In the genomic region with DNA sequence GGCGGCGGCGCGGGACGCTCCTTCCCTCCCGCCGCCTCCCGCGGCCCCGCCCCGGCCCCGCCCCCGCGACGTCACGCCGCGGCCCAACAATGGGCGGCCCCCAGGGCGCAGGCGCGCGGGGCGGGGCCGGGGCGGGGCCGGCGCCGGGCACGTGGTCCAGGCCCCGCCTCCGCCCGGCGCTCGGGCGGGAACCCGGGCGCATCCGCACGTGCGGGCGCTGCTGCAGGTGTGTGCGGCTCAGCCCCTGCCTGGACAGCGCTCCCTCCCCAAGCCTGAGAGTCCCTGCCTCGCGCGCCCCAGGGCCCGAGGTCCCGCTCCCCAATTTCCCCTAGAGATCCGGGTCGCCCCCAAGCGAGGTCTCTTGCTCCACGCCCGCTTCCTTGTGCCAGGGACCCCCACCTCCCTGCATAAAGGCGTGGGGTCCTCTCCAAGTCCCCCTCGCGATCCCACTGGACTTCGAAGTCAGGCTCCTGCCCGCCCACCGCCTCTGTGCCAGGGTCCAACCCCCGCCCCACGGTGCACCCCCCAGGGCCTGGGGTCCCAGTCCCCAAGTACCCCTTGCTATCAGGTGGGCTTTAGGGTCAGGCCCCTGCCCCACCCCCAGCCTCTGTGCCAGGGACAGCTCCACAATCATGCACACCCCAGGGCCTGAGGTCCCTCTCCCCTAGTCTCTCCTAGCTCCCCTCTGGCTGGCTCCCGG, we compare ENCODE assay signal across 8 cellular contexts. TPM values are rescaled to one million over a fixed set of nuclear protein-coding genes. Genes with fewer than 3 reads are reported as not detected.
A peak's percentile ranks its signal among the peaks of the same experiment; 100 is the strongest.
DNase-seq lines count a peak whose midpoint lies in the region; ATAC-seq and TF ChIP-seq lines count a peak whose summit lies in the region.

A gene (minus strand): TSS at position 6 of the 700 bp plus-strand sequence. CDS start 267 bp downstream, outside the sequence.

- H3K27ac Mint-ChIP-seq in CD8-positive, alpha-beta T cell, result no peak within 1 kb of the TSS
- H3K27ac Mint-ChIP-seq in H9, result no peak within 1 kb of the TSS; a peak in 1 of 7 replicates
- H3K27ac Mint-ChIP-seq in activated CD4-positive, alpha-beta T cell treated with anti-CD3 and anti-CD28 coated beads, Interleukin-2, amount 10 ng/mL, durations not matched to agents 7 days and 5 days, result no peak within 1 kb of the TSS

- H3K56ac ChIP-seq in H9 (ENCODE audit: insufficient read length, low read depth, low read length), result no peak within 1 kb of the TSS

- no peak within 1 kb of the TSS for H4K8ac ChIP-seq in H9 (replicated peaks; ENCODE audit: insufficient read length, low read depth, low read length)

- H3K27me3 ChIP-seq in CD8-positive, alpha-beta T cell (ENCODE audit: insufficient read depth, low read length), result no peaks in the 10 kb centered on the region
- no peaks in the 10 kb centered on the region; the same call in 1 of the 2 replicates for H3K27me3 ChIP-seq in H9 (ENCODE audit: insufficient read depth, low read length)

- intact Hi-C loops in CD8-positive, alpha-beta T cell (cut with DNase I, micrococcal nuclease), result loop anchor here (1.0 to 5.0 kb wide), 4 partner anchors 24 to 161 kb away; a partner anchor contains a TSS

- H3K79me1 ChIP-seq in H9 (ENCODE audit: insufficient read depth, low read depth, low read length, poor library complexity, severe bottlenecking), result peaks cover 3% of the 10 kb centered on the region

- H2BK5ac ChIP-seq in H9 (ENCODE audit: insufficient read length, low read length), result no peak within 1 kb of the TSS

- POLR2A ChIA-PET in CD8-positive, alpha-beta T cell (lab: Charles Lee), result interaction anchor here (1.0 kb wide), 1 partner anchor 38 kb away, joined by 3 read pairs; no protein-coding TSS in a partner anchor
- POLR2A ChIA-PET in activated CD4-positive, alpha-beta T cell treated with anti-CD3 and anti-CD28 coated beads, Interleukin-2, amount 10 ng/mL, durations not matched to agents 7 days and 5 days (lab: Charles Lee), result no interaction called here

- peak; percentile 54 to 89 (median 80) for DNase-seq in CD8-positive, alpha-beta T cell
- DNase-seq in H9, result peak; percentile 68
- peak; percentile 28 for DNase-seq in NCI-H2171 treated with DMSO at 0.1 percent for 48 hours (lab: John Stamatoyannopoulos, UW)
- peak; percentile 78 for DNase-seq in activated CD4-positive, alpha-beta T cell treated with anti-CD3 and anti-CD28 coated beads, Interleukin-2, amount 10 ng/mL, durations not matched to agents 7 days and 5 days
- peak; percentile 77 for DNase-seq in left lobe of liver (ENCODE audit: low spot score)
- peak; percentile 78 for DNase-seq in stimulated activated CD4-positive, alpha-beta T cell treated with anti-CD3 and anti-CD28 coated beads, Interleukin-1b, Interleukin-23, amount 100 ng/mL, for 48 hours

- H3K36me3 Mint-ChIP-seq in CD8-positive, alpha-beta T cell, result no peaks in the 10 kb centered on the region
- H3K36me3 Mint-ChIP-seq in H9 (ENCODE audit: insufficient read depth in 1 of 3, low read depth in 3 of 3), result peaks cover 6 to 14% (median 13%) of the 10 kb centered on the region in 3 experiments; a peak in 6 of 7 replicates
- no peaks in the 10 kb centered on the region for H3K36me3 Mint-ChIP-seq in activated CD4-positive, alpha-beta T cell treated with anti-CD3 and anti-CD28 coated beads, Interleukin-2, amount 10 ng/mL, durations not matched to agents 7 days and 5 days (ENCODE audit: low read depth)

- H3T11ph ChIP-seq in H9 (ENCODE audit: low read length), result no peak within 1 kb of the TSS

- peak within 1 kb of the TSS; percentile 81 for H3K9ac ChIP-seq in H9 (ENCODE audit: extremely low read depth, insufficient read length, low read length)

- no peaks in the 10 kb centered on the region for H3K36me3 ChIP-seq in CD8-positive, alpha-beta T cell (ENCODE audit: insufficient read depth, low read length)

- peak within 1 kb of the TSS; percentile 46 for H3K4me2 ChIP-seq in H9 (ENCODE audit: insufficient read depth, insufficient read length, low read length)

- peak; percentile 95 for ATAC-seq in CD8-positive, alpha-beta T cell
- peak; percentile 95 for ATAC-seq in left lobe of liver
- no peak for ATAC-seq in GM21360 (IDR thresholded peaks at IDR 0.05; ENCODE audit: unreplicated experiment)

- H3K9me3 ChIP-seq in CD8-positive, alpha-beta T cell (ENCODE audit: low read length), result no peaks in the 10 kb centered on the region
- no peaks in the 10 kb centered on the region for H3K9me3 ChIP-seq in H9 (ENCODE audit: control insufficient read depth, low read depth, low read length)

- no peak within 1 kb of the TSS for H4K5ac ChIP-seq in H9 (ENCODE audit: insufficient read length, low read depth, low read length)

- H4K91ac ChIP-seq in H9 (ENCODE audit: insufficient read length, low read depth, low read length), result no peak within 1 kb of the TSS

- no peak within 1 kb of the TSS for H3K23ac ChIP-seq in H9 (ENCODE audit: insufficient read length, low read depth, low read length)

- H2AFZ ChIP-seq in H9 (ENCODE audit: low read length), result no peak within 1 kb of the TSS

- H4K20me1 ChIP-seq in H9 (ENCODE audit: control insufficient read depth, insufficient read depth, insufficient read length), result no peaks in the 10 kb centered on the region

- no CpG with 5 or more reads among the region's 63 CpGs for WGBS in H9 (ENCODE audit: extremely low coverage, insufficient read length, low lambda C conversion rate)

- no peaks in the 10 kb centered on the region for H3K9me3 Mint-ChIP-seq in CD8-positive, alpha-beta T cell
- peaks cover 2 to 3% of the 10 kb centered on the region in 2 experiments; a peak in 2 of 5 replicates for H3K9me3 Mint-ChIP-seq in H9
- H3K9me3 Mint-ChIP-seq in activated CD4-positive, alpha-beta T cell treated with anti-CD3 and anti-CD28 coated beads, Interleukin-2, amount 10 ng/mL, durations not matched to agents 7 days and 5 days, result no peaks in the 10 kb centered on the region

- no peak within 1 kb of the TSS for H2BK15ac ChIP-seq in H9 (ENCODE audit: low read depth, low read length)

- no peak for TF ChIP-seq CTCF in CD8-positive, alpha-beta T cell (IDR thresholded peaks at IDR 0.05)
- no peak for TF ChIP-seq CTCF in H9 (conservative IDR thresholded peaks at IDR 0.05)

- H3K4me1 ChIP-seq in CD8-positive, alpha-beta T cell (ENCODE audit: insufficient read depth, low read length), result peaks cover 8% of the 10 kb centered on the region
- no peaks in the 10 kb centered on the region for H3K4me1 ChIP-seq in H9 (ENCODE audit: insufficient read depth, low read length)

- no peak within 1 kb of the TSS for H3K27ac ChIP-seq in CD8-positive, alpha-beta T cell (ENCODE audit: low read depth, low read length)
- H3K27ac ChIP-seq in H9 (ENCODE audit: insufficient read length, low read depth, low read length) (no peak within 1 kb of the TSS), cingulate gyrus (ENCODE audit: low read depth, low read length) (peak within 1 kb of the TSS; percentile 10)

- H3K27me3 Mint-ChIP-seq in CD8-positive, alpha-beta T cell (ENCODE audit: low read depth), result no peaks in the 10 kb centered on the region
- peaks cover 38% of the 10 kb centered on the region for H3K27me3 Mint-ChIP-seq in H9 (ENCODE audit: low read depth)
- peaks cover 13% of the 10 kb centered on the region for H3K27me3 Mint-ChIP-seq in activated CD4-positive, alpha-beta T cell treated with anti-CD3 and anti-CD28 coated beads, Interleukin-2, amount 10 ng/mL, durations not matched to agents 7 days and 5 days

- no peak within 1 kb of the TSS; the same call in 1 of the 2 replicates for H3K4ac ChIP-seq in H9 (ENCODE audit: low read depth, low read length)

- no peak within 1 kb of the TSS for H2BK20ac ChIP-seq in H9 (ENCODE audit: low read depth, low read length, poor library complexity, severe bottlenecking)

- no peak within 1 kb of the TSS for H2BK120ac ChIP-seq in H9 (ENCODE audit: low read depth, low read length, poor library complexity, severe bottlenecking)

- peak within 1 kb of the TSS; percentile 39 for H3K4me3 ChIP-seq in CD8-positive, alpha-beta T cell (ENCODE audit: low read depth, low read length)

- peaks cover 4% of the 10 kb centered on the region for H3K4me1 Mint-ChIP-seq in CD8-positive, alpha-beta T cell (ENCODE audit: low read depth)
- H3K4me1 Mint-ChIP-seq in H9, result peaks cover 2 to 18% of the 10 kb centered on the region in 2 experiments; a peak in 3 of 4 replicates
- peaks cover 11% of the 10 kb centered on the region for H3K4me1 Mint-ChIP-seq in activated CD4-positive, alpha-beta T cell treated with anti-CD3 and anti-CD28 coated beads, Interleukin-2, amount 10 ng/mL, durations not matched to agents 7 days and 5 days

- peak within 1 kb of the TSS; percentile 91 for H3K14ac ChIP-seq in H9 (ENCODE audit: insufficient read depth, low read length)

- H2BK12ac ChIP-seq in H9 (ENCODE audit: insufficient read length, low read depth, low read length), result no peak within 1 kb of the TSS

- peaks cover 22% of the 10 kb centered on the region; the same call in 1 of the 2 replicates for H3K79me2 ChIP-seq in H9 (ENCODE audit: insufficient read depth, low read length)

- no peaks in the 10 kb centered on the region for H3K23me2 ChIP-seq in H9 (ENCODE audit: insufficient read length, low read depth, low read length, poor library complexity, severe bottlenecking)

- H3K18ac ChIP-seq in H9 (ENCODE audit: insufficient read length, low read depth, low read length), result peak within 1 kb of the TSS; percentile 94

- peak within 1 kb of the TSS; percentile 57 for H3K4me3 Mint-ChIP-seq in CD8-positive, alpha-beta T cell
- H3K4me3 Mint-ChIP-seq in H9, result peak within 1 kb of the TSS; percentile 68 to 81
- H3K4me3 Mint-ChIP-seq in activated CD4-positive, alpha-beta T cell treated with anti-CD3 and anti-CD28 coated beads, Interleukin-2, amount 10 ng/mL, durations not matched to agents 7 days and 5 days, result peak within 1 kb of the TSS; percentile 34

- CTCF ChIA-PET in CD8-positive, alpha-beta T cell (lab: Charles Lee), result interaction anchor here (1.5 kb wide), 1 partner anchor 22 kb away, joined by 6 read pairs; no protein-coding TSS in a partner anchor
- CTCF ChIA-PET in activated CD4-positive, alpha-beta T cell treated with anti-CD3 and anti-CD28 coated beads, Interleukin-2, amount 10 ng/mL, durations not matched to agents 7 days and 5 days (lab: Charles Lee), result no interaction called here

- H2AK5ac ChIP-seq in H9 (ENCODE audit: insufficient read length, low read length), result no peak within 1 kb of the TSS

RNA-seq across cellular contexts. Expression of the gene that starts here (rescaled TPM):
- total RNA-seq in CD8-positive, alpha-beta T cell, result 1 to 10 TPM; 1.5 to 1.7 TPM
- total RNA-seq in H9 (2021) (70.4 and 75.9 TPM in 2 replicates), left lobe of liver (11.4 TPM)
- 10 to 100 TPM in 1 of 2 experiments, 1 to 10 TPM in 1; 10.0 to 12.1 TPM for total RNA-seq in activated CD4-positive, alpha-beta T cell treated with anti-CD3 and anti-CD28 coated beads, Interleukin-2, amount 10 ng/mL, durations not matched to agents 7 days and 5 days

Comparison
In these comparisons a context has a peak if more than half of its experiments do, and no peak if none do; other contexts are left out.
1. DNase-seq: peak in every context shown above with its lines; median percentile 80 in CD8-positive, alpha-beta T cell; 78 in activated CD4-positive, alpha-beta T cell treated with anti-CD3 and anti-CD28 coated beads, Interleukin-2, amount 10 ng/mL, durations not matched to agents 7 days and 5 days; 78 in stimulated activated CD4-positive, alpha-beta T cell treated with anti-CD3 and anti-CD28 coated beads, Interleukin-1b, Interleukin-23, amount 100 ng/mL, for 48 hours; 77 in left lobe of liver; 68 in H9; 28 in NCI-H2171 treated with DMSO at 0.1 percent for 48 hours.